Comparison of ENCODE assay signal across 19 cellular contexts in genomic region chr6:95784019-95784418, GRCh38.
"Had no signal": no experiment of that assay in that cellular context is flagged by ENCODE, and none has a peak within 500 bp of the region (broad histone marks: within the 10 kb centered on the region; RNA-seq: fewer than 3 reads in every experiment).

No MANE protein-coding gene starts in this region.

- H3K4me3 ChIP-seq: dorsolateral prefrontal cortex, lower lobe of right lung, psoas muscle, skin epidermis, spleen, testis, tibial artery had no signal

- H3K36me3 ChIP-seq: lower lobe of right lung, spleen, tibial artery had no signal

- H3K27me3 ChIP-seq: dorsolateral prefrontal cortex, spleen, testis, tibial artery had no signal

- H3K9me3 ChIP-seq: lower lobe of right lung, psoas muscle, spleen, testis, tibial artery had no signal

- ATAC-seq: left ventricle myocardium superior; lower lobe of right lung; naive thymus-derived CD8-positive, alpha-beta T cell; psoas muscle; right cardiac atrium; stimulated activated memory B cell treated with anti-CD40 and anti-IgM and Interleukin-4, amounts not matched to agents 10 μg/mL and 1 μg/mL and 100 μg/mL, for 72 hours; stimulated activated naive CD8-positive, alpha-beta T cell treated with anti-CD3 and anti-CD28 coated beads, Interleukin-15, Interleukin-2, amounts not matched to agents 100 U/mL and 50 U/mL, for 24 hours had no signal

- H3K4me1 ChIP-seq: lower lobe of right lung, psoas muscle, spleen, testis, tibial artery had no signal

- H3K27ac ChIP-seq: dorsolateral prefrontal cortex, lower lobe of right lung, psoas muscle, skin epidermis, spleen, testis, tibial artery had no signal

- DNase-seq: dorsolateral prefrontal cortex; effector CD4-positive, alpha-beta T cell; head of caudate nucleus; left ventricle myocardium superior; lower lobe of right lung; naive thymus-derived CD8-positive, alpha-beta T cell; nephron progenitor cell; nucleus accumbens; posterior cingulate gyrus; psoas muscle; right cardiac atrium; spleen; stimulated activated CD4-positive, alpha-beta T cell treated with anti-CD3 and anti-CD28 coated beads, Interleukin-4, amount 100 ng/mL, for 4 hours; stimulated activated naive CD8-positive, alpha-beta T cell treated with anti-CD3 and anti-CD28 coated beads, Interleukin-15, Interleukin-2, amounts not matched to agents 100 U/mL and 50 U/mL, for 24 hours; substantia nigra; testis; tibial artery had no signal
